Comparison of ENCODE assay signal across 8 cellular contexts in the genomic region with DNA sequence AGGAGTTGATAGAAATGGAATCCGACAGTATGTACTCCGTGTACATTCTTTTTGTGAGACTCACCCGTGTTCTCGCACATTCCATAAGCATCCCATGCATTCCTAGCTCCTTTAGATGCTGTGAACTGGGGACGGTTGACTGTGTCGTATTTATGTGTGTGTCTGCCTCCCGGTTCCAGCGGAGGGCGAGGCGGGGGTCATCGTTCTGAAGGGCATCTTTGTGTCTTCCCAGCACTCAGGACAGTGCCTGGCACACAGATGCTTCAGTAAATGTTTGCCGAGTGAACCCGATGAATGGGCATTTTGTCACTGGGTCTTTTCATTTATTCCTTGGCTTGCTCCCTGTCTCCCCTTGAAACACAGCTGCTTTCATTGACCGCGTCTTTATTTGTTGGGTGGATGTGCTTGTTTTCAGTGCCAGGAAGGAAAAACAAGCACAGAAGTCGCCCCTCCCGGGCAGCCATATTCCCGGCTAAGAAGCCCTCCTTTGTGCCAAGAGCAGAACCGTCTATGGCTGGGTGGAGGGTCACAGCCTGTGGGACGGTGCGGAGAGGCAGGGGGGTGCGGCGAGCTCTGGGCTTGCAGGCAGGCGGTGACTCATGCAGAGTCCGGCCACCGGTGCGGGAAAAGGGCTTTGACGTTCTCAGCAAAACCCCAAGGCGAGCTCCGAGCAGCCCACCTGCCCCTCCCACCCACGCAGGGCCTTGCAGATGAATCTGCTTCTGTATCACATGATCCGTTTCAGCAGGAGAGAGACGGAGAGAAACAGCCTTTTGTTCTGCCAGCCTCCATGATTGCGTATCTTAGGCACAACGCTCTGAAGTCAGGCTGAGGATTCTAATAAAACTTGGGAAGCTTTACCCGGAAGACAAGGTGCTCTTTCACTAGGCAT. TPM values are rescaled to one million over a fixed set of nuclear protein-coding genes. Genes with fewer than 3 reads are reported as not detected.
DNase-seq lines count a peak whose midpoint lies in the region; ATAC-seq and TF ChIP-seq lines count a peak whose summit lies in the region.

No MANE protein-coding gene starts in this region.

- peak; percentile 26 for ATAC-seq in foreskin keratinocyte
- no peak for ATAC-seq in HG03378 (IDR thresholded peaks at IDR 0.05; ENCODE audit: unreplicated experiment)
- ATAC-seq in GM18861 (IDR thresholded peaks at IDR 0.05; ENCODE audit: unreplicated experiment): no peak

- no peak overlapping the region for H3K4me3 Mint-ChIP-seq in activated naive CD4-positive, alpha-beta T cell treated with anti-CD3 and anti-CD28 coated beads, Interleukin-2, amount 10 ng/mL, durations not matched to agents 7 days and 5 days

- H3K36me3 ChIP-seq in ovary: no peaks in the 10 kb centered on the region

- no peak overlapping the region for H3K27ac Mint-ChIP-seq in activated naive CD4-positive, alpha-beta T cell treated with anti-CD3 and anti-CD28 coated beads, Interleukin-2, amount 10 ng/mL, durations not matched to agents 7 days and 5 days

- H3K9me3 ChIP-seq in ovary: no peaks in the 10 kb centered on the region

- CTCF ChIA-PET in activated naive CD4-positive, alpha-beta T cell treated with anti-CD3 and anti-CD28 coated beads, Interleukin-2, amount 10 ng/mL, durations not matched to agents 7 days and 5 days (lab: Charles Lee): interaction anchor here (1.0 to 1.3 kb wide), 2 partner anchors 9 to 18 kb away, joined by 3 read pairs; no protein-coding TSS in a partner anchor

- WGBS in ovary, 3 donors: 22 to 26% (median 25%) methylated on average over 36 of the region's 36 CpGs

- peaks cover 69% of the 10 kb centered on the region for H3K27me3 Mint-ChIP-seq in activated naive CD4-positive, alpha-beta T cell treated with anti-CD3 and anti-CD28 coated beads, Interleukin-2, amount 10 ng/mL, durations not matched to agents 7 days and 5 days

- peaks cover 10% of the 10 kb centered on the region for H3K27me3 ChIP-seq in foreskin keratinocyte
- H3K27me3 ChIP-seq in ovary: no peaks in the 10 kb centered on the region

- peaks cover 15% of the 10 kb centered on the region for H3K4me1 Mint-ChIP-seq in activated naive CD4-positive, alpha-beta T cell treated with anti-CD3 and anti-CD28 coated beads, Interleukin-2, amount 10 ng/mL, durations not matched to agents 7 days and 5 days

- intact Hi-C loops in ovary (cut with DNase I): no loop called here

- DNase-seq in EL (peak; percentile 97), SK-N-DZ (ENCODE audit: low spot score) (peak; percentile 69), foreskin keratinocyte (peak; percentile 33 to 59), ovary (peak; percentile 65 to 82 (median 73)), NCI-H1930 (lab: John Stamatoyannopoulos, UW) (no peak)
- no peak for DNase-seq in activated naive CD4-positive, alpha-beta T cell treated with anti-CD3 and anti-CD28 coated beads, Interleukin-2, amount 10 ng/mL, durations not matched to agents 7 days and 5 days

- no peaks in the 10 kb centered on the region for H3K36me3 Mint-ChIP-seq in activated naive CD4-positive, alpha-beta T cell treated with anti-CD3 and anti-CD28 coated beads, Interleukin-2, amount 10 ng/mL, durations not matched to agents 7 days and 5 days

- no peak for TF ChIP-seq CTCF in foreskin keratinocyte (conservative IDR thresholded peaks at IDR 0.05)
- no peak for TF ChIP-seq CTCF in ovary (IDR thresholded peaks at IDR 0.05)

- no peak overlapping the region for H3K27ac ChIP-seq in foreskin keratinocyte
- H3K27ac ChIP-seq in ovary: no peak overlapping the region

- H3K9me3 Mint-ChIP-seq in activated naive CD4-positive, alpha-beta T cell treated with anti-CD3 and anti-CD28 coated beads, Interleukin-2, amount 10 ng/mL, durations not matched to agents 7 days and 5 days: no peaks in the 10 kb centered on the region

- no peak for TF ChIP-seq EP300 in ovary (IDR thresholded peaks at IDR 0.05)

- no peak for TF ChIP-seq POLR2A in ovary (IDR thresholded peaks at IDR 0.05)

- H3K4me1 ChIP-seq in foreskin keratinocyte: peaks cover 3% of the 10 kb centered on the region
- peaks cover 3% of the 10 kb centered on the region for H3K4me1 ChIP-seq in ovary (ENCODE audit: insufficient read depth)

- peak overlapping the region; percentile 32 for H3K4me3 ChIP-seq in ovary

RNA-seq across cellular contexts. Expression of gene PSMG4, which starts 11.2 kb away (rescaled TPM):
- polyA plus RNA-seq in SK-N-DZ (2014; cell fraction: cytosol; rRNA removed): 33.9 and 48.5 TPM in 2 replicates
- 52.4 and 61.1 TPM in 2 replicates for polyA plus RNA-seq in SK-N-DZ (2014; cell fraction: nucleus; rRNA removed)
- total RNA-seq in foreskin keratinocyte (19.2 and 20.1 TPM in 2 replicates), ovary (10 to 100 TPM; 13.9 to 24.3 (median 22.7) TPM)
- polyA plus RNA-seq in foreskin keratinocyte (25.1 and 32.0 TPM in 2 replicates), ovary (10 to 100 TPM in 1 of 2 donors, 1 to 10 TPM in 1; 8.5 to 34.8 TPM)

RNA-seq across cellular contexts. Expression of gene TUBB2B, which starts 20.0 kb away (rescaled TPM):
- 757 and 774 TPM in 2 replicates for polyA plus RNA-seq in SK-N-DZ (2014; cell fraction: cytosol; rRNA removed)
- polyA plus RNA-seq in SK-N-DZ (2014; cell fraction: nucleus; rRNA removed): 230 and 363 TPM in 2 replicates
- total RNA-seq in foreskin keratinocyte: 1.2 TPM in 1 of 2 replicates, not detected in the other
- polyA plus RNA-seq in foreskin keratinocyte: 0.04 and 0.85 TPM in 2 replicates
- 1 to 10 TPM in 5 of 7 donors, under 1 TPM in 2; 0.73 to 3.6 (median 1.7) TPM for total RNA-seq in ovary
- polyA plus RNA-seq in ovary: under 1 TPM; 0.67 to 0.81 TPM

Comparison
In these comparisons a context has a peak if more than half of its experiments do, and no peak if none do; other contexts are left out.
1. DNase-seq: peak in EL (single experiment), SK-N-DZ (single experiment), foreskin keratinocyte (2 of 2) and ovary (5 of 5); none in activated naive CD4-positive, alpha-beta T cell treated with anti-CD3 and anti-CD28 coated beads, Interleukin-2, amount 10 ng/mL, durations not matched to agents 7 days and 5 days (single experiment) and NCI-H1930 (0 of 2).